Comparison of ENCODE assay signal across 1 cellular context in the genomic region with DNA sequence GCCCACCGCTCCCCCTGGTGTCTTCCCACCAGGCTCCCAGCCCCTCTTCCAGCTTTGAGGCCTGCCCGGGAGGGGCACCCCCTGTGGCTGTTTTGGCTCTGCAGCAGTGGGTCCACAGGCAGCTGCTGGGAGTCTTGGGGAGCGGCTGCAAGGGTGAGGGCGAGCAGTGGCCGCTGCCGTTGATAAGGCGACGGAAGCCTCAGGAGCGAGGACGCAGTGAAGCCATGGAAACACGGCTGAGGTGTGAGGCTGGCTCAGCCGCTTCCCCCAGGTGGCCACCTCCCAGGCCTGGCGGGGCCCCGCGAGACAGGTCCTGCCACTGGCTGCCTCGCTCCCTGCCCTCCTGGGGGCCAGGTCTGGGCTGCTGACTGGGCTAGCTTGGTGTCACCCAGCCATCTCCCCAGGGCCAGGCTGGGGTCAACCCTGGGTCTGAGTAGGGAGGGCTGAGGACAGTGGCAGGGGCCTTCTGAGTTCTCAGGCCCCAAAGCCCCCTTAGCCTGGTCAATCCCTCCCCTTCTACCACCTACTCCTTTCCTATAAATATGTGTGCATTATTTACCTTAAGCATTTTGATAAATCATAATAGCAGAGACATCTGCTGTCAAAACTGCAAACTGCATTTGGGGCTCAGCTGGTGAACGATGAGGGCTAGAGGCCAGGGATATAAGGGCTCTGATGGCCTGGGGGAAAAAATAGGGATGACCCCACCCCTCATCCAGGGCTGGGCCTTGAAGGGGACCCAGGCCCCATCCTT.
TF ChIP-seq lines count a peak whose summit lies in the region.

No MANE protein-coding gene starts in this region.

TF ChIP-seq in K562, 482 proteins besides CTCF, POLR2A, EP300 and RAD21 (continued from another document):
- TF ChIP-seq, protein P1, sequence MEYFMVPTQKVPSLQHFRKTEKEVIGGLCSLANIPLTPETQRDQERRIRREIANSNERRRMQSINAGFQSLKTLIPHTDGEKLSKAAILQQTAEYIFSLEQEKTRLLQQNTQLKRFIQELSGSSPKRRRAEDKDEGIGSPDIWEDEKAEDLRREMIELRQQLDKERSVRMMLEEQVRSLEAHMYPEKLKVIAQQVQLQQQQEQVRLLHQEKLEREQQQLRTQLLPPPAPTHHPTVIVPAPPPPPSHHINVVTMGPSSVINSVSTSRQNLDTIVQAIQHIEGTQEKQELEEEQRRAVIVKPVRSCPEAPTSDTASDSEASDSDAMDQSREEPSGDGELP (CRISPR knock-in tag; IDR thresholded peaks at IDR 0.05; ENCODE audit: borderline replicate concordance) = peak; percentile 65; the same call in 1 of the 2 replicates
- TF ChIP-seq, protein P2, sequence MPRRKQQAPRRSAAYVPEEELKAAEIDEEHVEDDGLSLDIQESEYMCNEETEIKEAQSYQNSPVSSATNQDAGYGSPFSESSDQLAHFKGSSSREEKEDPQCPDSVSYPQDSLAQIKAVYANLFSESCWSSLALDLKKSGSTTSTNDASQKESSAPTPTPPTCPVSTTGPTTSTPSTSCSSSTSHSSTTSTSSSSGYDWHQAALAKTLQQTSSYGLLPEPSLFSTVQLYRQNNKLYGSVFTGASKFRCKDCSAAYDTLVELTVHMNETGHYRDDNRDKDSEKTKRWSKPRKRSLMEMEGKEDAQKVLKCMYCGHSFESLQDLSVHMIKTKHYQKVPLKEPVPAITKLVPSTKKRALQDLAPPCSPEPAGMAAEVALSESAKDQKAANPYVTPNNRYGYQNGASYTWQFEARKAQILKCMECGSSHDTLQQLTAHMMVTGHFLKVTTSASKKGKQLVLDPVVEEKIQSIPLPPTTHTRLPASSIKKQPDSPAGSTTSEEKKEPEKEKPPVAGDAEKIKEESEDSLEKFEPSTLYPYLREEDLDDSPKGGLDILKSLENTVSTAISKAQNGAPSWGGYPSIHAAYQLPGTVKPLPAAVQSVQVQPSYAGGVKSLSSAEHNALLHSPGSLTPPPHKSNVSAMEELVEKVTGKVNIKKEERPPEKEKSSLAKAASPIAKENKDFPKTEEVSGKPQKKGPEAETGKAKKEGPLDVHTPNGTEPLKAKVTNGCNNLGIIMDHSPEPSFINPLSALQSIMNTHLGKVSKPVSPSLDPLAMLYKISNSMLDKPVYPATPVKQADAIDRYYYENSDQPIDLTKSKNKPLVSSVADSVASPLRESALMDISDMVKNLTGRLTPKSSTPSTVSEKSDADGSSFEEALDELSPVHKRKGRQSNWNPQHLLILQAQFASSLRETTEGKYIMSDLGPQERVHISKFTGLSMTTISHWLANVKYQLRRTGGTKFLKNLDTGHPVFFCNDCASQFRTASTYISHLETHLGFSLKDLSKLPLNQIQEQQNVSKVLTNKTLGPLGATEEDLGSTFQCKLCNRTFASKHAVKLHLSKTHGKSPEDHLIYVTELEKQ (CRISPR knock-in tag; IDR thresholded peaks at IDR 0.05) = no peak
- TF ChIP-seq, protein P3, sequence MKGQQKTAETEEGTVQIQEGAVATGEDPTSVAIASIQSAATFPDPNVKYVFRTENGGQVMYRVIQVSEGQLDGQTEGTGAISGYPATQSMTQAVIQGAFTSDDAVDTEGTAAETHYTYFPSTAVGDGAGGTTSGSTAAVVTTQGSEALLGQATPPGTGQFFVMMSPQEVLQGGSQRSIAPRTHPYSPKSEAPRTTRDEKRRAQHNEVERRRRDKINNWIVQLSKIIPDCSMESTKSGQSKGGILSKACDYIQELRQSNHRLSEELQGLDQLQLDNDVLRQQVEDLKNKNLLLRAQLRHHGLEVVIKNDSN (CRISPR knock-in tag; IDR thresholded peaks at IDR 0.05) = no peak
- TF ChIP-seq, protein P4, sequence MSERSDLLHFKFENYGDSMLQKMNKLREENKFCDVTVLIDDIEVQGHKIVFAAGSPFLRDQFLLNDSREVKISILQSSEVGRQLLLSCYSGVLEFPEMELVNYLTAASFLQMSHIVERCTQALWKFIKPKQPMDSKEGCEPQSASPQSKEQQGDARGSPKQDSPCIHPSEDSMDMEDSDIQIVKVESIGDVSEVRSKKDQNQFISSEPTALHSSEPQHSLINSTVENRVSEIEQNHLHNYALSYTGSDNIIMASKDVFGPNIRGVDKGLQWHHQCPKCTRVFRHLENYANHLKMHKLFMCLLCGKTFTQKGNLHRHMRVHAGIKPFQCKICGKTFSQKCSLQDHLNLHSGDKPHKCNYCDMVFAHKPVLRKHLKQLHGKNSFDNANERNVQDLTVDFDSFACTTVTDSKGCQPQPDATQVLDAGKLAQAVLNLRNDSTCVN (CRISPR knock-in tag; IDR thresholded peaks at IDR 0.05) = 0 out of 2 replicates have a peak, but pooled peaks have one; percentile 20
- TF ChIP-seq MYNN (IDR thresholded peaks at IDR 0.05) (peak; percentile 88), MYNN (CRISPR knock-in tag; IDR thresholded peaks at IDR 0.05) (no peak), DNMT1 (IDR thresholded peaks at IDR 0.05) (no peak), ATF1 (CRISPR knock-in tag; IDR thresholded peaks at IDR 0.05) (no peak), ATF1 (tag; IDR thresholded peaks at IDR 0.05) (no peak), GATAD2A (IDR thresholded peaks at IDR 0.05) (peak; percentile 22; the same call in 1 of the 2 replicates), ELF2 (CRISPR knock-in tag; IDR thresholded peaks at IDR 0.05) (peak; percentile 11; the same call in 1 of the 2 replicates), GATA2 (CRISPR knock-in tag; IDR thresholded peaks at IDR 0.05) (0 out of 2 replicates have a peak, but pooled peaks have one; percentile 20)
- TF ChIP-seq, protein P5, sequence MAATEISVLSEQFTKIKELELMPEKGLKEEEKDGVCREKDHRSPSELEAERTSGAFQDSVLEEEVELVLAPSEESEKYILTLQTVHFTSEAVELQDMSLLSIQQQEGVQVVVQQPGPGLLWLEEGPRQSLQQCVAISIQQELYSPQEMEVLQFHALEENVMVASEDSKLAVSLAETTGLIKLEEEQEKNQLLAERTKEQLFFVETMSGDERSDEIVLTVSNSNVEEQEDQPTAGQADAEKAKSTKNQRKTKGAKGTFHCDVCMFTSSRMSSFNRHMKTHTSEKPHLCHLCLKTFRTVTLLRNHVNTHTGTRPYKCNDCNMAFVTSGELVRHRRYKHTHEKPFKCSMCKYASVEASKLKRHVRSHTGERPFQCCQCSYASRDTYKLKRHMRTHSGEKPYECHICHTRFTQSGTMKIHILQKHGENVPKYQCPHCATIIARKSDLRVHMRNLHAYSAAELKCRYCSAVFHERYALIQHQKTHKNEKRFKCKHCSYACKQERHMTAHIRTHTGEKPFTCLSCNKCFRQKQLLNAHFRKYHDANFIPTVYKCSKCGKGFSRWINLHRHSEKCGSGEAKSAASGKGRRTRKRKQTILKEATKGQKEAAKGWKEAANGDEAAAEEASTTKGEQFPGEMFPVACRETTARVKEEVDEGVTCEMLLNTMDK (IDR thresholded peaks at IDR 0.05; ENCODE audit: borderline replicate concordance, insufficient read depth, low read depth, low read length, poor library complexity, severe bottlenecking) = peak; percentile 2
